ENCODE assay signal across 22 cellular contexts in genomic region chr7:101712652-101713051, GRCh38.
A peak's percentile ranks its signal among the peaks of the same experiment; 100 is the strongest.
DNase-seq lines count a peak whose midpoint lies in the region; ATAC-seq, FAIRE-seq and TF ChIP-seq lines count a peak whose summit lies in the region.
"Had no signal": no experiment of that assay in that cellular context is flagged by ENCODE, and none has a peak within 500 bp of the region (broad histone marks: within the 10 kb centered on the region; RNA-seq: fewer than 3 reads in every experiment).

No MANE protein-coding gene starts in this region.

- H3K36me3 Mint-ChIP-seq in T-helper 17 cell (ENCODE audit: low read depth) = no peaks in the 10 kb centered on the region
- H3K36me3 Mint-ChIP-seq: CD8-positive, alpha-beta T cell had no signal

- H2AFZ ChIP-seq in HepG2 (ENCODE audit: low read length) (no peak overlapping the region), osteoblast (ENCODE audit: low read length) (no peak overlapping the region)

- BruUV-seq in HepG2 (replicated peaks; lab: Mats Ljungman, UMichigan) = no TSS peak

- in situ Hi-C loops in HepG2 (cut with HindIII; ENCODE audit: extremely low pct_ligation_motif_present, low pct_unique_long_range_greater_than_20kb) = no loop called here

- H3K4me1 Mint-ChIP-seq in T-helper 17 cell = no peaks in the 10 kb centered on the region
- H3K4me1 Mint-ChIP-seq: B cell had no signal

- ATAC-seq in HepG2 (no peak), right lobe of liver (no peak), T-helper 17 cell (no peak), HG03520 (IDR thresholded peaks at IDR 0.05; ENCODE audit: unreplicated experiment) (no peak)
- ATAC-seq: CD8-positive, alpha-beta T cell had no signal

- H3K4me3 ChIP-seq in HepG2 (replicated peaks in 1 of 3; ENCODE audit: insufficient read depth in 1 of 3, low read depth in 2 of 3, low read length in 3 of 3) = no peak overlapping the region
- H3K4me3 ChIP-seq in right lobe of liver = no peak overlapping the region
- no peak overlapping the region for H3K4me3 ChIP-seq in osteoblast (ENCODE audit: insufficient read depth, low read length)
- H3K4me3 ChIP-seq: BLaER1 treated with 17β-estradiol and CSF1 and Interleukin-3, amounts not matched to agents 10 nM and 100 nM had no signal

- no peak for FAIRE-seq in HepG2 (lab: Jason Lieb, UNC)
- FAIRE-seq: A204.1, D721Med, G401.6, GM12891, GM19239 had no signal

- TF ChIP-seq CTCF in HepG2 (CRISPR knock-in tag; IDR thresholded peaks at IDR 0.05) (no peak), right lobe of liver (IDR thresholded peaks at IDR 0.05) (no peak), osteoblast (IDR thresholded peaks at IDR 0.05; ENCODE audit: extremely low read depth, low read depth, low read length) (no peak)

- 43% methylated on average over 3 of the region's 3 CpGs for WGBS in HepG2 (ENCODE audit: low lambda C conversion rate)
- WGBS in right lobe of liver (ENCODE audit: insufficient coverage, low coverage, low lambda C conversion rate, missing lambda C conversion rate) = 82% methylated on average over 3 of the region's 3 CpGs

- no peak overlapping the region for H3K9ac ChIP-seq in HepG2 (ENCODE audit: insufficient read depth, low read depth, low read length)
- H3K9ac ChIP-seq: BLaER1 treated with 17β-estradiol and CSF1 and Interleukin-3, amounts not matched to agents 10 nM and 100 nM had no signal

- H3K79me2 ChIP-seq in HepG2 (ENCODE audit: insufficient read depth, low read length) (no peaks in the 10 kb centered on the region), osteoblast (ENCODE audit: insufficient read depth, low read length) (no peaks in the 10 kb centered on the region)

- no peak for TF ChIP-seq POLR2A in HepG2 (IDR thresholded peaks at IDR 0.05; ENCODE audit: insufficient read depth in 1 of 2, low read depth in 2 of 2, low read length in 2 of 2)
- no peak for TF ChIP-seq POLR2A in right lobe of liver (IDR thresholded peaks at IDR 0.05)

- H3K27me3 ChIP-seq in HepG2 (ENCODE audit: control insufficient read depth in 1 of 2, insufficient read depth in 2 of 2, low read length in 2 of 2) (peaks cover 0 to 11% of the 10 kb centered on the region in 2 experiments; a peak in 4 of 5 replicates), right lobe of liver (no peaks in the 10 kb centered on the region), osteoblast (ENCODE audit: insufficient read depth, low read length) (peaks cover 7% of the 10 kb centered on the region)
- H3K27me3 ChIP-seq: BLaER1 treated with 17β-estradiol and CSF1 and Interleukin-3, amounts not matched to agents 10 nM and 100 nM had no signal

- TF ChIP-seq EP300 in HepG2 (IDR thresholded peaks at IDR 0.05; ENCODE audit: low read depth in 2 of 2, low read length in 2 of 2) (no peak), HepG2 (CRISPR knock-in tag; IDR thresholded peaks at IDR 0.05; ENCODE audit: borderline replicate concordance) (no peak)

- no peak overlapping the region for H3K4me3 Mint-ChIP-seq in T-helper 17 cell
- H3K4me3 Mint-ChIP-seq: B cell; CD4-positive, alpha-beta T cell; CD8-positive, alpha-beta T cell had no signal

- H3K4me1 ChIP-seq in HepG2 (ENCODE audit: insufficient read depth, low read length) (peaks cover 8% of the 10 kb centered on the region), right lobe of liver (peaks cover 0 to 6% (median 0%) of the 10 kb centered on the region in 4 donors), osteoblast (ENCODE audit: insufficient read depth, low read length) (peaks cover 4% of the 10 kb centered on the region)

- TF ChIP-seq RAD21 in HepG2 (CRISPR knock-in tag; IDR thresholded peaks at IDR 0.05) = no peak

- H3K36me3 ChIP-seq in HepG2 (replicated peaks in 1 of 2; ENCODE audit: control insufficient read depth in 1 of 2, insufficient read depth in 2 of 2, low read length in 2 of 2) (no peaks in the 10 kb centered on the region), right lobe of liver (no peaks in the 10 kb centered on the region), osteoblast (ENCODE audit: insufficient read depth, low read length) (no peaks in the 10 kb centered on the region)
- H3K36me3 ChIP-seq: BLaER1 treated with 17β-estradiol and CSF1 and Interleukin-3, amounts not matched to agents 10 nM and 100 nM had no signal

- peak overlapping the region; percentile 41 for H3K27ac Mint-ChIP-seq in T-helper 17 cell
- H3K27ac Mint-ChIP-seq: B cell; CD4-positive, alpha-beta T cell; CD8-positive, alpha-beta T cell had no signal

- POLR2A ChIA-PET in HepG2 (lab: Yijun Ruan, JAX) = no interaction called here

- H3K27ac ChIP-seq in HepG2 (ENCODE audit: extremely low read length, insufficient read depth, low read length) = no peak overlapping the region
- H3K27ac ChIP-seq in right lobe of liver = no peak overlapping the region
- H3K27ac ChIP-seq in osteoblast (ENCODE audit: low read depth, low read length) = no peak overlapping the region
- H3K27ac ChIP-seq: C4-2B had no signal

- H3K4me2 ChIP-seq in HepG2 (ENCODE audit: low read depth, low read length) (no peak overlapping the region), osteoblast (ENCODE audit: insufficient read depth, low read length) (no peak overlapping the region)
- H3K4me2 ChIP-seq: BLaER1 treated with 17β-estradiol and CSF1 and Interleukin-3, amounts not matched to agents 10 nM and 100 nM had no signal

- H3K9me3 ChIP-seq in HepG2 (ENCODE audit: low read length) (no peaks in the 10 kb centered on the region), right lobe of liver (no peaks in the 10 kb centered on the region), T-helper 17 cell (ENCODE audit: control insufficient read depth, low read length, poor library complexity, severe bottlenecking) (no peaks in the 10 kb centered on the region), osteoblast (ENCODE audit: low read depth, low read length) (no peaks in the 10 kb centered on the region)
- H3K9me3 ChIP-seq: BLaER1 treated with 17β-estradiol and CSF1 and Interleukin-3, amounts not matched to agents 10 nM and 100 nM; Caco-2 had no signal

- DNase-seq in HepG2 (ENCODE audit: low spot score) = no peak
- no peak for DNase-seq in right lobe of liver
- DNase-seq in T-helper 17 cell = no peak
- peak; percentile 35 for DNase-seq in osteoblast (ENCODE audit: insufficient read length, low spot score, missing footprints)
- DNase-seq in OCI-M2 (lab: John Stamatoyannopoulos, UW; ENCODE audit: unreplicated experiment) = no peak
- DNase-seq: 8988T; AML-193; Caco-2; Calu3; CD4-positive, alpha-beta T cell; CD8-positive, alpha-beta T cell; DMS79 treated with DMSO at 0.1 percent for 48 hours; GF-D8 had no signal

- intact Hi-C loops in HepG2 (cut with micrococcal nuclease; ENCODE audit: unreplicated experiment) = no loop called here
- intact Hi-C loops in right lobe of liver (cut with DNase I) = no loop called here

- peaks cover 11% of the 10 kb centered on the region for H3K27me3 Mint-ChIP-seq in T-helper 17 cell
- H3K27me3 Mint-ChIP-seq: CD4-positive, alpha-beta T cell had no signal

- H4K20me1 ChIP-seq in HepG2 (ENCODE audit: insufficient read depth, low read length) = no peaks in the 10 kb centered on the region
- H4K20me1 ChIP-seq in osteoblast (ENCODE audit: insufficient read depth, low read length) = no peaks in the 10 kb centered on the region
- H4K20me1 ChIP-seq: BLaER1 treated with 17β-estradiol and CSF1 and Interleukin-3, amounts not matched to agents 10 nM and 100 nM had no signal

- CTCF ChIA-PET in HepG2 (lab: Yijun Ruan, JAX; ENCODE audit: low intra/inter-chr PET ratio, low total read pairs) = no interaction called here

TF ChIP-seq in HepG2, 621 proteins besides CTCF, POLR2A, EP300 and RAD21:
- peak; percentile 43 for TF ChIP-seq ZFP36 (IDR thresholded peaks at IDR 0.05; ENCODE audit: borderline replicate concordance, low read depth, low read length, partially characterized antibody)
- TF ChIP-seq ZFYVE20 (CRISPR knock-in tag; IDR thresholded peaks at IDR 0.05; ENCODE audit: borderline replicate concordance, low read depth) = no peak
- TF ChIP-seq, protein P1, sequence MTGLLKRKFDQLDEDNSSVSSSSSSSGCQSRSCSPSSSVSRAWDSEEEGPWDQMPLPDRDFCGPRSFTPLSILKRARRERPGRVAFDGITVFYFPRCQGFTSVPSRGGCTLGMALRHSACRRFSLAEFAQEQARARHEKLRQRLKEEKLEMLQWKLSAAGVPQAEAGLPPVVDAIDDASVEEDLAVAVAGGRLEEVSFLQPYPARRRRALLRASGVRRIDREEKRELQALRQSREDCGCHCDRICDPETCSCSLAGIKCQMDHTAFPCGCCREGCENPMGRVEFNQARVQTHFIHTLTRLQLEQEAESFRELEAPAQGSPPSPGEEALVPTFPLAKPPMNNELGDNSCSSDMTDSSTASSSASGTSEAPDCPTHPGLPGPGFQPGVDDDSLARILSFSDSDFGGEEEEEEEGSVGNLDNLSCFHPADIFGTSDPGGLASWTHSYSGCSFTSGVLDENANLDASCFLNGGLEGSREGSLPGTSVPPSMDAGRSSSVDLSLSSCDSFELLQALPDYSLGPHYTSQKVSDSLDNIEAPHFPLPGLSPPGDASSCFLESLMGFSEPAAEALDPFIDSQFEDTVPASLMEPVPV (CRISPR knock-in tag; IDR thresholded peaks at IDR 0.05) = no peak
